ENCODE assay signal across 1 cellular context in the genomic region with DNA sequence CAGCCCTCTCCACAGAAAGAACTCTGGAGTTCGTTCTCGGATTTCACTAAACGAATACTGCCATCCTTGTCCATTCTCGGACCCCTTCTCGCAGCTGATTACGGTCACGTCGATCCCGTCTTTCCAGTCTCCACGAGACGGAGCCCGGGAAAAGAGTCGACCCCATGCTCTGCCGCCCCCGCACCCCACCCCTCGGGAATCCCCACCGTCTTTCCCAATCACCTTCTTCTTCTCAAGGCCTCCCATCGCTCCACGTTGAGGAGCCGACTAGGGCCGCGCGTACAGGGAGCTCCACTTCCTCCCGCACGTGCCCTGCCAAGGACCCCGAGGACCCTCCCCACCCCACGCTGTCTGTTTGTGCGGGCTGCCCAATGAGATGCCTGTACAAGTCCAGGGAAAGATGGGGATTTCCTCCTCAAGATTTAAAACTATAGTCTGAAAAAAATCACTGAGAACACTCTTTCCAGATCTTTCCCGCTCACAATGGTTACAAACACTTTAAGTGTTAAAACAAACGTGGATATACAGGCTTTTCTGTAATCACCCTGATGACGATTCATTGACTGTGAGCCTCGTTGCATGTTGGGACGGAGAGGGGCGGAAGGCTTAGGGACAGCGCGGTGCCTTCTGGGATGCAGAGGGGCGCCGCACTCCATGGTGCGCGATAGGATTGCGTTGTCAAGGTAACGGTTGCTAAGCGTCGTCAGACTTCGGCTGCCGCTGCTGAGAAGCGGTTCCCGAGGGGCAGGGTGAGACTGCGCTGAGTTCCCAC.
TF ChIP-seq lines count a peak whose summit lies in the region.

A gene (minus strand): TSS at position 323 of the 772 bp plus-strand sequence. CDS start 77 bp downstream, at position 246.

TF ChIP-seq in HepG2, 621 proteins besides CTCF, POLR2A, EP300 and RAD21 (continued from another document and continues in another):
- TF ChIP-seq, protein P1, sequence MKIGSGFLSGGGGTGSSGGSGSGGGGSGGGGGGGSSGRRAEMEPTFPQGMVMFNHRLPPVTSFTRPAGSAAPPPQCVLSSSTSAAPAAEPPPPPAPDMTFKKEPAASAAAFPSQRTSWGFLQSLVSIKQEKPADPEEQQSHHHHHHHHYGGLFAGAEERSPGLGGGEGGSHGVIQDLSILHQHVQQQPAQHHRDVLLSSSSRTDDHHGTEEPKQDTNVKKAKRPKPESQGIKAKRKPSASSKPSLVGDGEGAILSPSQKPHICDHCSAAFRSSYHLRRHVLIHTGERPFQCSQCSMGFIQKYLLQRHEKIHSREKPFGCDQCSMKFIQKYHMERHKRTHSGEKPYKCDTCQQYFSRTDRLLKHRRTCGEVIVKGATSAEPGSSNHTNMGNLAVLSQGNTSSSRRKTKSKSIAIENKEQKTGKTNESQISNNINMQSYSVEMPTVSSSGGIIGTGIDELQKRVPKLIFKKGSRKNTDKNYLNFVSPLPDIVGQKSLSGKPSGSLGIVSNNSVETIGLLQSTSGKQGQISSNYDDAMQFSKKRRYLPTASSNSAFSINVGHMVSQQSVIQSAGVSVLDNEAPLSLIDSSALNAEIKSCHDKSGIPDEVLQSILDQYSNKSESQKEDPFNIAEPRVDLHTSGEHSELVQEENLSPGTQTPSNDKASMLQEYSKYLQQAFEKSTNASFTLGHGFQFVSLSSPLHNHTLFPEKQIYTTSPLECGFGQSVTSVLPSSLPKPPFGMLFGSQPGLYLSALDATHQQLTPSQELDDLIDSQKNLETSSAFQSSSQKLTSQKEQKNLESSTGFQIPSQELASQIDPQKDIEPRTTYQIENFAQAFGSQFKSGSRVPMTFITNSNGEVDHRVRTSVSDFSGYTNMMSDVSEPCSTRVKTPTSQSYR (CRISPR knock-in tag; IDR thresholded peaks at IDR 0.05; ENCODE audit: borderline replicate concordance): no peak; the same call in 1 of the 2 replicates
- TF ChIP-seq PRPF4 (IDR thresholded peaks at IDR 0.05; ENCODE audit: low read depth, low read length, poor library complexity, severe bottlenecking) (no peak), ZNF441 (CRISPR knock-in tag; IDR thresholded peaks at IDR 0.05; ENCODE audit: borderline replicate concordance) (no peak; the same call in 1 of the 2 replicates), ZNF333 (CRISPR knock-in tag; IDR thresholded peaks at IDR 0.05; ENCODE audit: borderline replicate concordance) (no peak), SMARCC2 (IDR thresholded peaks at IDR 0.05) (no peak), SOX6 (IDR thresholded peaks at IDR 0.05) (no peak), SOX6 (CRISPR knock-in tag; IDR thresholded peaks at IDR 0.05) (peak; percentile 65), ZNF777 (CRISPR knock-in tag; IDR thresholded peaks at IDR 0.05) (no peak), ZNF850 (CRISPR knock-in tag; conservative IDR thresholded peaks at IDR 0.05) (no peak), HNRNPL (IDR thresholded peaks at IDR 0.05; ENCODE audit: low read depth, low read length) (no peak), ZNF766 (CRISPR knock-in tag; IDR thresholded peaks at IDR 0.05; ENCODE audit: borderline replicate concordance) (no peak), GPN1 (CRISPR knock-in tag; IDR thresholded peaks at IDR 0.05; ENCODE audit: borderline replicate concordance) (no peak), PLRG1 (conservative IDR thresholded peaks at IDR 0.05) (no peak), MTA1 (CRISPR knock-in tag; IDR thresholded peaks at IDR 0.05; ENCODE audit: borderline replicate concordance) (no peak), ZNF451 (CRISPR knock-in tag; IDR thresholded peaks at IDR 0.05) (no peak)
- TF ChIP-seq, protein P2, sequence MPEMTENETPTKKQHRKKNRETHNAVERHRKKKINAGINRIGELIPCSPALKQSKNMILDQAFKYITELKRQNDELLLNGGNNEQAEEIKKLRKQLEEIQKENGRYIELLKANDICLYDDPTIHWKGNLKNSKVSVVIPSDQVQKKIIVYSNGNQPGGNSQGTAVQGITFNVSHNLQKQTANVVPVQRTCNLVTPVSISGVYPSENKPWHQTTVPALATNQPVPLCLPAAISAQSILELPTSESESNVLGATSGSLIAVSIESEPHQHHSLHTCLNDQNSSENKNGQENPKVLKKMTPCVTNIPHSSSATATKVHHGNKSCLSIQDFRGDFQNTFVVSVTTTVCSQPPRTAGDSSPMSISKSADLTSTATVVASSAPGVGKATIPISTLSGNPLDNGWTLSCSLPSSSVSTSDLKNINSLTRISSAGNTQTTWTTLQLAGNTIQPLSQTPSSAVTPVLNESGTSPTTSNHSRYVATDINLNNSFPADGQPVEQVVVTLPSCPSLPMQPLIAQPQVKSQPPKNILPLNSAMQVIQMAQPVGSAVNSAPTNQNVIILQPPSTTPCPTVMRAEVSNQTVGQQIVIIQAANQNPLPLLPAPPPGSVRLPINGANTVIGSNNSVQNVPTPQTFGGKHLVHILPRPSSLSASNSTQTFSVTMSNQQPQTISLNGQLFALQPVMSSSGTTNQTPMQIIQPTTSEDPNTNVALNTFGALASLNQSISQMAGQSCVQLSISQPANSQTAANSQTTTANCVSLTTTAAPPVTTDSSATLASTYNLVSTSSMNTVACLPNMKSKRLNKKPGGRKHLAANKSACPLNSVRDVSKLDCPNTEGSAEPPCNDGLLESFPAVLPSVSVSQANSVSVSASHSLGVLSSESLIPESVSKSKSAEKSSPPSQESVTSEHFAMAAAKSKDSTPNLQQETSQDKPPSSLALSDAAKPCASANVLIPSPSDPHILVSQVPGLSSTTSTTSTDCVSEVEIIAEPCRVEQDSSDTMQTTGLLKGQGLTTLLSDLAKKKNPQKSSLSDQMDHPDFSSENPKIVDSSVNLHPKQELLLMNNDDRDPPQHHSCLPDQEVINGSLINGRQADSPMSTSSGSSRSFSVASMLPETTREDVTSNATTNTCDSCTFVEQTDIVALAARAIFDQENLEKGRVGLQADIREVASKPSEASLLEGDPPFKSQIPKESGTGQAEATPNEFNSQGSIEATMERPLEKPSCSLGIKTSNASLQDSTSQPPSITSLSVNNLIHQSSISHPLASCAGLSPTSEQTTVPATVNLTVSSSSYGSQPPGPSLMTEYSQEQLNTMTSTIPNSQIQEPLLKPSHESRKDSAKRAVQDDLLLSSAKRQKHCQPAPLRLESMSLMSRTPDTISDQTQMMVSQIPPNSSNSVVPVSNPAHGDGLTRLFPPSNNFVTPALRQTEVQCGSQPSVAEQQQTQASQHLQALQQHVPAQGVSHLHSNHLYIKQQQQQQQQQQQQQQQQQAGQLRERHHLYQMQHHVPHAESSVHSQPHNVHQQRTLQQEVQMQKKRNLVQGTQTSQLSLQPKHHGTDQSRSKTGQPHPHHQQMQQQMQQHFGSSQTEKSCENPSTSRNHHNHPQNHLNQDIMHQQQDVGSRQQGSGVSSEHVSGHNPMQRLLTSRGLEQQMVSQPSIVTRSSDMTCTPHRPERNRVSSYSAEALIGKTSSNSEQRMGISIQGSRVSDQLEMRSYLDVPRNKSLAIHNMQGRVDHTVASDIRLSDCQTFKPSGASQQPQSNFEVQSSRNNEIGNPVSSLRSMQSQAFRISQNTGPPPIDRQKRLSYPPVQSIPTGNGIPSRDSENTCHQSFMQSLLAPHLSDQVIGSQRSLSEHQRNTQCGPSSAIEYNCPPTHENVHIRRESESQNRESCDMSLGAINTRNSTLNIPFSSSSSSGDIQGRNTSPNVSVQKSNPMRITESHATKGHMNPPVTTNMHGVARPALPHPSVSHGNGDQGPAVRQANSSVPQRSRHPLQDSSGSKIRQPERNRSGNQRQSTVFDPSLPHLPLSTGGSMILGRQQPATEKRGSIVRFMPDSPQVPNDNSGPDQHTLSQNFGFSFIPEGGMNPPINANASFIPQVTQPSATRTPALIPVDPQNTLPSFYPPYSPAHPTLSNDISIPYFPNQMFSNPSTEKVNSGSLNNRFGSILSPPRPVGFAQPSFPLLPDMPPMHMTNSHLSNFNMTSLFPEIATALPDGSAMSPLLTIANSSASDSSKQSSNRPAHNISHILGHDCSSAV (CRISPR knock-in tag; IDR thresholded peaks at IDR 0.05; ENCODE audit: borderline replicate concordance): no peak
- TF ChIP-seq, protein P3, sequence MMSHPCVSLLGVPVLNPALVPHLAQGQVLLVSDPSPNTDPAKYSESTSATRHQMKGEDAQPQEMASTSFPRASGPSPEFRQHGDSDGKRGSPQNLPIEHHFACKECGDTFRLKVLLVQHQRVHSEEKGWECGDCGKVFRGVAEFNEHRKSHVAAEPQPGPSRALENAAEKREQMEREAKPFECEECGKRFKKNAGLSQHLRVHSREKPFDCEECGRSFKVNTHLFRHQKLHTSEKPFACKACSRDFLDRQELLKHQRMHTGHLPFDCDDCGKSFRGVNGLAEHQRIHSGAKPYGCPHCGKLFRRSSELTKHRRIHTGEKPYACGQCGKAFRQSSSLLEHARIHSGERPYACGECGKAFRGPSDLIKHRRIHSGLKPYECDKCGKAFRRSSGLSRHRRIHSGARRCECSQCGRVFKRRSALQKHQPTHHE (CRISPR knock-in tag; IDR thresholded peaks at IDR 0.05; ENCODE audit: borderline replicate concordance): no peak
- TF ChIP-seq, protein P4, sequence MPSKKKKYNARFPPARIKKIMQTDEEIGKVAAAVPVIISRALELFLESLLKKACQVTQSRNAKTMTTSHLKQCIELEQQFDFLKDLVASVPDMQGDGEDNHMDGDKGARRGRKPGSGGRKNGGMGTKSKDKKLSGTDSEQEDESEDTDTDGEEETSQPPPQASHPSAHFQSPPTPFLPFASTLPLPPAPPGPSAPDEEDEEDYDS (CRISPR knock-in tag; IDR thresholded peaks at IDR 0.05): peak; percentile 26; the same call in 1 of the 2 replicates
- TF ChIP-seq, protein P5, sequence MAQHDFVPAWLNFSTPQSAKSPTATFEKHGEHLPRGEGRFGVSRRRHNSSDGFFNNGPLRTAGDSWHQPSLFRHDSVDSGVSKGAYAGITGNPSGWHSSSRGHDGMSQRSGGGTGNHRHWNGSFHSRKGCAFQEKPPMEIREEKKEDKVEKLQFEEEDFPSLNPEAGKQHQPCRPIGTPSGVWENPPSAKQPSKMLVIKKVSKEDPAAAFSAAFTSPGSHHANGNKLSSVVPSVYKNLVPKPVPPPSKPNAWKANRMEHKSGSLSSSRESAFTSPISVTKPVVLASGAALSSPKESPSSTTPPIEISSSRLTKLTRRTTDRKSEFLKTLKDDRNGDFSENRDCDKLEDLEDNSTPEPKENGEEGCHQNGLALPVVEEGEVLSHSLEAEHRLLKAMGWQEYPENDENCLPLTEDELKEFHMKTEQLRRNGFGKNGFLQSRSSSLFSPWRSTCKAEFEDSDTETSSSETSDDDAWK (CRISPR knock-in tag; IDR thresholded peaks at IDR 0.05): no peak
- TF ChIP-seq, protein P6, sequence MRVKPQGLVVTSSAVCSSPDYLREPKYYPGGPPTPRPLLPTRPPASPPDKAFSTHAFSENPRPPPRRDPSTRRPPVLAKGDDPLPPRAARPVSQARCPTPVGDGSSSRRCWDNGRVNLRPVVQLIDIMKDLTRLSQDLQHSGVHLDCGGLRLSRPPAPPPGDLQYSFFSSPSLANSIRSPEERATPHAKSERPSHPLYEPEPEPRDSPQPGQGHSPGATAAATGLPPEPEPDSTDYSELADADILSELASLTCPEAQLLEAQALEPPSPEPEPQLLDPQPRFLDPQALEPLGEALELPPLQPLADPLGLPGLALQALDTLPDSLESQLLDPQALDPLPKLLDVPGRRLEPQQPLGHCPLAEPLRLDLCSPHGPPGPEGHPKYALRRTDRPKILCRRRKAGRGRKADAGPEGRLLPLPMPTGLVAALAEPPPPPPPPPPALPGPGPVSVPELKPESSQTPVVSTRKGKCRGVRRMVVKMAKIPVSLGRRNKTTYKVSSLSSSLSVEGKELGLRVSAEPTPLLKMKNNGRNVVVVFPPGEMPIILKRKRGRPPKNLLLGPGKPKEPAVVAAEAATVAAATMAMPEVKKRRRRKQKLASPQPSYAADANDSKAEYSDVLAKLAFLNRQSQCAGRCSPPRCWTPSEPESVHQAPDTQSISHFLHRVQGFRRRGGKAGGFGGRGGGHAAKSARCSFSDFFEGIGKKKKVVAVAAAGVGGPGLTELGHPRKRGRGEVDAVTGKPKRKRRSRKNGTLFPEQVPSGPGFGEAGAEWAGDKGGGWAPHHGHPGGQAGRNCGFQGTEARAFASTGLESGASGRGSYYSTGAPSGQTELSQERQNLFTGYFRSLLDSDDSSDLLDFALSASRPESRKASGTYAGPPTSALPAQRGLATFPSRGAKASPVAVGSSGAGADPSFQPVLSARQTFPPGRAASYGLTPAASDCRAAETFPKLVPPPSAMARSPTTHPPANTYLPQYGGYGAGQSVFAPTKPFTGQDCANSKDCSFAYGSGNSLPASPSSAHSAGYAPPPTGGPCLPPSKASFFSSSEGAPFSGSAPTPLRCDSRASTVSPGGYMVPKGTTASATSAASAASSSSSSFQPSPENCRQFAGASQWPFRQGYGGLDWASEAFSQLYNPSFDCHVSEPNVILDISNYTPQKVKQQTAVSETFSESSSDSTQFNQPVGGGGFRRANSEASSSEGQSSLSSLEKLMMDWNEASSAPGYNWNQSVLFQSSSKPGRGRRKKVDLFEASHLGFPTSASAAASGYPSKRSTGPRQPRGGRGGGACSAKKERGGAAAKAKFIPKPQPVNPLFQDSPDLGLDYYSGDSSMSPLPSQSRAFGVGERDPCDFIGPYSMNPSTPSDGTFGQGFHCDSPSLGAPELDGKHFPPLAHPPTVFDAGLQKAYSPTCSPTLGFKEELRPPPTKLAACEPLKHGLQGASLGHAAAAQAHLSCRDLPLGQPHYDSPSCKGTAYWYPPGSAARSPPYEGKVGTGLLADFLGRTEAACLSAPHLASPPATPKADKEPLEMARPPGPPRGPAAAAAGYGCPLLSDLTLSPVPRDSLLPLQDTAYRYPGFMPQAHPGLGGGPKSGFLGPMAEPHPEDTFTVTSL (CRISPR knock-in tag; IDR thresholded peaks at IDR 0.05; ENCODE audit: borderline replicate concordance): no peak
